In genomic region chr10:60031664-60032063, GRCh38 we compare ENCODE assay signal across 10 cellular contexts.
DNase-seq lines count a peak whose midpoint lies in the region; ATAC-seq and TF ChIP-seq lines count a peak whose summit lies in the region.
"Had no signal": no experiment of that assay in that cellular context is flagged by ENCODE, and none has a peak within 500 bp of the region (broad histone marks: within the 10 kb centered on the region; RNA-seq: fewer than 3 reads in every experiment).

No MANE protein-coding gene starts in this region.

- H3K36me3 Mint-ChIP-seq in activated CD8-positive, alpha-beta T cell treated with anti-CD3 and anti-CD28 coated beads for 36 hours (ENCODE audit: low read depth), result no peaks in the 10 kb centered on the region
- H3K36me3 Mint-ChIP-seq in activated CD8-positive, alpha-beta T cell treated with anti-CD3 and anti-CD28 coated beads, Interleukin-2, amount 10 ng/mL, durations not matched to agents 7 days and 5 days (ENCODE audit: low read depth), result no peaks in the 10 kb centered on the region
- no peaks in the 10 kb centered on the region for H3K36me3 Mint-ChIP-seq in activated B cell treated with CpG ODN at 0.5 μM for 24 hours (ENCODE audit: low read depth)
- H3K36me3 Mint-ChIP-seq in stimulated activated effector memory CD8-positive, alpha-beta T cell treated with anti-CD3 and anti-CD28 coated beads, Interleukin-12 subunit alpha, Interleukin-12 subunit beta, amount 100 ng/mL, for 72 hours, result peaks cover 7% of the 10 kb centered on the region

- peaks cover 4% of the 10 kb centered on the region for H3K4me1 Mint-ChIP-seq in activated CD8-positive, alpha-beta T cell treated with anti-CD3 and anti-CD28 coated beads for 36 hours (ENCODE audit: low read depth)
- no peaks in the 10 kb centered on the region for H3K4me1 Mint-ChIP-seq in activated CD8-positive, alpha-beta T cell treated with anti-CD3 and anti-CD28 coated beads, Interleukin-2, amount 10 ng/mL, durations not matched to agents 7 days and 5 days (ENCODE audit: low read depth)
- H3K4me1 Mint-ChIP-seq in activated B cell treated with CpG ODN at 0.5 μM for 24 hours, result peaks cover 14% of the 10 kb centered on the region
- no peaks in the 10 kb centered on the region for H3K4me1 Mint-ChIP-seq in stimulated activated effector memory CD8-positive, alpha-beta T cell treated with anti-CD3 and anti-CD28 coated beads, Interleukin-12 subunit alpha, Interleukin-12 subunit beta, amount 100 ng/mL, for 72 hours

- no peak overlapping the region for H3K27ac Mint-ChIP-seq in activated CD8-positive, alpha-beta T cell treated with anti-CD3 and anti-CD28 coated beads for 36 hours
- H3K27ac Mint-ChIP-seq in activated CD8-positive, alpha-beta T cell treated with anti-CD3 and anti-CD28 coated beads, Interleukin-2, amount 10 ng/mL, durations not matched to agents 7 days and 5 days, result no peak overlapping the region
- H3K27ac Mint-ChIP-seq in activated B cell treated with CpG ODN at 0.5 μM for 24 hours, result no peak overlapping the region
- H3K27ac Mint-ChIP-seq in stimulated activated effector memory CD8-positive, alpha-beta T cell treated with anti-CD3 and anti-CD28 coated beads, Interleukin-12 subunit alpha, Interleukin-12 subunit beta, amount 100 ng/mL, for 72 hours, result peak overlapping the region; percentile 32

- DNase-seq in activated CD8-positive, alpha-beta T cell treated with anti-CD3 and anti-CD28 coated beads for 36 hours, result no peak
- DNase-seq in activated CD8-positive, alpha-beta T cell treated with anti-CD3 and anti-CD28 coated beads, Interleukin-2, amount 10 ng/mL, durations not matched to agents 7 days and 5 days, result no peak
- DNase-seq in activated B cell treated with CpG ODN at 0.5 μM for 24 hours, result no peak
- no peak for DNase-seq in stimulated activated effector memory CD8-positive, alpha-beta T cell treated with anti-CD3 and anti-CD28 coated beads, Interleukin-12 subunit alpha, Interleukin-12 subunit beta, amount 100 ng/mL, for 72 hours (ENCODE audit: low spot score in 2 of 2)
- DNase-seq in central memory CD4-positive, alpha-beta T cell, result no peak

- peak; percentile 55 for ATAC-seq in activated CD8-positive, alpha-beta T cell treated with anti-CD3 and anti-CD28 coated beads for 36 hours
- ATAC-seq in activated CD8-positive, alpha-beta T cell treated with anti-CD3 and anti-CD28 coated beads, Interleukin-2, amount 10 ng/mL, durations not matched to agents 7 days and 5 days, result no peak
- peak; percentile 59 for ATAC-seq in HG03135 (IDR thresholded peaks at IDR 0.05; ENCODE audit: unreplicated experiment)
- ATAC-seq in activated B cell treated with CpG ODN at 0.5 μM for 24 hours (ENCODE audit: low read depth), result peak; percentile 69
- ATAC-seq in stimulated activated effector memory CD8-positive, alpha-beta T cell treated with anti-CD3 and anti-CD28 coated beads, Interleukin-12 subunit alpha, Interleukin-12 subunit beta, amount 100 ng/mL, for 72 hours, result peak; percentile 60
- ATAC-seq in HG03045 (IDR thresholded peaks at IDR 0.05; ENCODE audit: unreplicated experiment), result no peak
- ATAC-seq in GM18520 (IDR thresholded peaks at IDR 0.05; ENCODE audit: unreplicated experiment), result no peak
- ATAC-seq: HCT116 had no signal

- no peaks in the 10 kb centered on the region for H3K9me3 Mint-ChIP-seq in activated CD8-positive, alpha-beta T cell treated with anti-CD3 and anti-CD28 coated beads for 36 hours
- no peaks in the 10 kb centered on the region for H3K9me3 Mint-ChIP-seq in activated CD8-positive, alpha-beta T cell treated with anti-CD3 and anti-CD28 coated beads, Interleukin-2, amount 10 ng/mL, durations not matched to agents 7 days and 5 days (ENCODE audit: insufficient read depth)
- no peaks in the 10 kb centered on the region for H3K9me3 Mint-ChIP-seq in activated B cell treated with CpG ODN at 0.5 μM for 24 hours
- no peaks in the 10 kb centered on the region for H3K9me3 Mint-ChIP-seq in stimulated activated effector memory CD8-positive, alpha-beta T cell treated with anti-CD3 and anti-CD28 coated beads, Interleukin-12 subunit alpha, Interleukin-12 subunit beta, amount 100 ng/mL, for 72 hours
- H3K9me3 Mint-ChIP-seq: brain had no signal

- no peak for TF ChIP-seq CTCF in activated CD8-positive, alpha-beta T cell treated with anti-CD3 and anti-CD28 coated beads for 36 hours (IDR thresholded peaks at IDR 0.05)
- TF ChIP-seq CTCF in activated B cell treated with CpG ODN at 0.5 μM for 24 hours (IDR thresholded peaks at IDR 0.05), result no peak

- H3K27me3 Mint-ChIP-seq in activated CD8-positive, alpha-beta T cell treated with anti-CD3 and anti-CD28 coated beads for 36 hours, result no peaks in the 10 kb centered on the region
- no peaks in the 10 kb centered on the region for H3K27me3 Mint-ChIP-seq in activated CD8-positive, alpha-beta T cell treated with anti-CD3 and anti-CD28 coated beads, Interleukin-2, amount 10 ng/mL, durations not matched to agents 7 days and 5 days (ENCODE audit: low read depth)
- no peaks in the 10 kb centered on the region for H3K27me3 Mint-ChIP-seq in activated B cell treated with CpG ODN at 0.5 μM for 24 hours

- POLR2A ChIA-PET in activated CD8-positive, alpha-beta T cell treated with anti-CD3 and anti-CD28 coated beads for 36 hours (lab: Charles Lee), result no interaction called here
- POLR2A ChIA-PET in activated CD8-positive, alpha-beta T cell treated with anti-CD3 and anti-CD28 coated beads, Interleukin-2, amount 10 ng/mL, durations not matched to agents 7 days and 5 days (lab: Charles Lee), result no interaction called here
- POLR2A ChIA-PET in activated B cell treated with CpG ODN at 0.5 μM for 24 hours (lab: Charles Lee), result no interaction called here

- intact Hi-C loops in activated CD8-positive, alpha-beta T cell treated with anti-CD3 and anti-CD28 coated beads for 36 hours (cut with micrococcal nuclease), result loop anchor here (1.0 to 10.0 kb wide), 2 partner anchors 207 to 405 kb away; no protein-coding TSS in a partner anchor
- intact Hi-C loops in activated B cell treated with CpG ODN at 0.5 μM for 24 hours (cut with micrococcal nuclease), result loop anchor here (1.0 to 5.0 kb wide), 5 partner anchors 124 to 405 kb away; no protein-coding TSS in a partner anchor

- H3K4me3 Mint-ChIP-seq in activated CD8-positive, alpha-beta T cell treated with anti-CD3 and anti-CD28 coated beads for 36 hours, result no peak overlapping the region
- no peak overlapping the region for H3K4me3 Mint-ChIP-seq in activated CD8-positive, alpha-beta T cell treated with anti-CD3 and anti-CD28 coated beads, Interleukin-2, amount 10 ng/mL, durations not matched to agents 7 days and 5 days
- no peak overlapping the region for H3K4me3 Mint-ChIP-seq in activated B cell treated with CpG ODN at 0.5 μM for 24 hours
- no peak overlapping the region for H3K4me3 Mint-ChIP-seq in stimulated activated effector memory CD8-positive, alpha-beta T cell treated with anti-CD3 and anti-CD28 coated beads, Interleukin-12 subunit alpha, Interleukin-12 subunit beta, amount 100 ng/mL, for 72 hours
- H3K4me3 Mint-ChIP-seq: brain had no signal

- CTCF ChIA-PET in activated CD8-positive, alpha-beta T cell treated with anti-CD3 and anti-CD28 coated beads for 36 hours (lab: Charles Lee), result interaction anchor here (0.8 to 2.5 kb wide), 4 partner anchors 10 to 409 kb away, joined by 3 to 13 read pairs (median 6); no protein-coding TSS in a partner anchor
- CTCF ChIA-PET in activated CD8-positive, alpha-beta T cell treated with anti-CD3 and anti-CD28 coated beads, Interleukin-2, amount 10 ng/mL, durations not matched to agents 7 days and 5 days (lab: Charles Lee), result interaction anchor here (0.9 to 1.6 kb wide), 4 partner anchors 9 to 799 kb away, joined by 3 to 4 read pairs (median 3); no protein-coding TSS in a partner anchor
- CTCF ChIA-PET in activated B cell treated with CpG ODN at 0.5 μM for 24 hours (lab: Charles Lee), result interaction anchor here (1.1 to 4.2 kb wide), 3 partner anchors 167 to 406 kb away, joined by 4 to 27 read pairs (median 11); no protein-coding TSS in a partner anchor

Comparison
In these comparisons a context has a peak if more than half of its experiments do, and no peak if none do; other contexts are left out.
1. ATAC-seq: peak in activated CD8-positive, alpha-beta T cell treated with anti-CD3 and anti-CD28 coated beads for 36 hours (single experiment), HG03135 (single experiment), activated B cell treated with CpG ODN at 0.5 μM for 24 hours (single experiment) and stimulated activated effector memory CD8-positive, alpha-beta T cell treated with anti-CD3 and anti-CD28 coated beads, Interleukin-12 subunit alpha, Interleukin-12 subunit beta, amount 100 ng/mL, for 72 hours (single experiment); none in activated CD8-positive, alpha-beta T cell treated with anti-CD3 and anti-CD28 coated beads, Interleukin-2, amount 10 ng/mL, durations not matched to agents 7 days and 5 days (single experiment), HG03045 (single experiment) and GM18520 (single experiment).